Comparison of ENCODE assay signal across 1 cellular context in genomic region chr22:19663286-19663815, GRCh38.
TF ChIP-seq lines count a peak whose summit lies in the region.

No MANE protein-coding gene starts in this region.

TF ChIP-seq in GM23338, 12 proteins besides CTCF, POLR2A, EP300 and RAD21 (continued from another document):
- TF ChIP-seq REST (IDR thresholded peaks at IDR 0.05; ENCODE audit: unreplicated experiment) (no peak), POLR2AphosphoS5 (IDR thresholded peaks at IDR 0.05; ENCODE audit: low read depth) (no peak), ZNF462 (CRISPR knock-in tag; IDR thresholded peaks at IDR 0.05) (no peak), ETS1 (IDR thresholded peaks at IDR 0.05) (no peak), ZNF114 (CRISPR knock-in tag; IDR thresholded peaks at IDR 0.05) (no peak)
